In the genomic region with DNA sequence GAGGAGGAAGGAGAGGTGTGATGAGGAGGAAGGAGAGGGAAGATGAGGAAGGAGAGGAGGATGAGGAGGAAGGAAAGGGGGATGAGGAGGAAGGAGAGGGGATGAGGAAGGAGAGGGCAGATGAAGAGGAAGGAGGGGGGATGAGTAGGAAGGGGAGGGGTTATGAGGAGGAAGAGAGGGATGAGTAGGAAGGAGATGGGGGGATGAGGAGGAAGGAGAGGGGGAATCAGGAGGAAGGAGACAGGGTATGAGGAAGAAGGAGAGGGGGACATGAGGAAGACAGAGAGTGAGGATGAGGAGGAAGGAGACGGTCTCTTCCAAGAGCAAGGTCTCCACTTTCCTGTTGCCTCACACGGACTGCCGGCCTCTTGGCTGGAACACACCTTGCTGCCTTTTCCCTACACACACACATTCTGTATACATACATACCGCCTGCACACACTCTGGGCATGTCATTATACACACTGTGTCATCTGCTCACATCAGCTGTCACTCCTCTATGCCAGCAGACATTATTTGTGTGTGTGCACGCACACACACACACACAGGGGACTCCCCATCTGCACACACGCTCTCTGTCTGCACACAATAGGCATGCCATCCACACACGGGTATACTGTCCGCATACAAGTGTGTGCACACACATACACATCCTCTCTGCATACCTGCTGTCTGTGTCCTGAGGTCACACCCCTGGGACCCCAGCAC, we compare ENCODE assay signal across 25 cellular contexts. TPM values are rescaled to one million over a fixed set of nuclear protein-coding genes. Genes with fewer than 3 reads are reported as not detected.
DNase-seq lines count a peak whose midpoint lies in the region; ATAC-seq, FAIRE-seq and TF ChIP-seq lines count a peak whose summit lies in the region.
"Had no signal": no experiment of that assay in that cellular context is flagged by ENCODE, and none has a peak within 500 bp of the region (broad histone marks: within the 10 kb centered on the region; RNA-seq: fewer than 3 reads in every experiment).

No MANE protein-coding gene starts in this region.

- no TSS peak for BruUV-seq in K562 (replicated peaks; lab: Mats Ljungman, UMichigan)

- no peak overlapping the region for H3K27ac Mint-ChIP-seq in endodermal cell
- H3K27ac Mint-ChIP-seq: activated CD4-positive, alpha-beta memory T cell treated with anti-CD3 and anti-CD28 coated beads for 36 hours had no signal

- H3K9ac ChIP-seq in K562 (ENCODE audit: insufficient read depth in 1 of 2, low read depth in 2 of 2, low read length in 2 of 2) (no peak overlapping the region), endodermal cell (ENCODE audit: extremely low read depth, low read length, poor library complexity, severe bottlenecking) (no peak overlapping the region)
- H3K9ac ChIP-seq: KMS-11 had no signal

- no peaks in the 10 kb centered on the region for H3K4me1 ChIP-seq in K562 (replicated peaks in 1 of 2; ENCODE audit: control insufficient read depth in 2 of 2, insufficient read depth in 2 of 2, low read length in 2 of 2)
- no peaks in the 10 kb centered on the region for H3K4me1 ChIP-seq in osteoblast (ENCODE audit: insufficient read depth, low read length)
- H3K4me1 ChIP-seq in endodermal cell (ENCODE audit: control insufficient read depth, insufficient read depth, low read length): no peaks in the 10 kb centered on the region
- H3K4me1 ChIP-seq in esophagus squamous epithelium: no peaks in the 10 kb centered on the region
- H3K4me1 ChIP-seq: esophagus muscularis mucosa, transverse colon had no signal

- no peaks in the 10 kb centered on the region for H3K9me3 Mint-ChIP-seq in endodermal cell
- H3K9me3 Mint-ChIP-seq: activated CD4-positive, alpha-beta memory T cell treated with anti-CD3 and anti-CD28 coated beads for 36 hours had no signal

- TF ChIP-seq POLR2A in K562 (conservative IDR thresholded peaks at IDR 0.05): no peak
- no peak for TF ChIP-seq POLR2A in esophagus squamous epithelium (IDR thresholded peaks at IDR 0.05)

- no peak for TF ChIP-seq EP300 in K562 (IDR thresholded peaks at IDR 0.05; ENCODE audit: low read length)

- H3K36me3 ChIP-seq in K562 (ENCODE audit: control insufficient read depth, insufficient read depth, low read length) (no peaks in the 10 kb centered on the region), osteoblast (ENCODE audit: insufficient read depth, low read length) (no peaks in the 10 kb centered on the region), endodermal cell (ENCODE audit: control insufficient read depth, insufficient read depth, low read length) (no peaks in the 10 kb centered on the region), esophagus squamous epithelium (no peaks in the 10 kb centered on the region)
- H3K36me3 ChIP-seq: esophagus muscularis mucosa, transverse colon had no signal

- in situ Hi-C loops in K562 (cut with MboI): no loop called here

- intact Hi-C loops in K562 (cut with micrococcal nuclease) (no loop called here), esophagus squamous epithelium (cut with DNase I) (no loop called here)

- H3K27me3 ChIP-seq in K562 (ENCODE audit: control insufficient read depth in 2 of 2, insufficient read depth in 2 of 2, low read length in 2 of 2) (no peaks in the 10 kb centered on the region; a peak in 1 of 5 replicates), osteoblast (ENCODE audit: insufficient read depth, low read length) (no peaks in the 10 kb centered on the region), endodermal cell (ENCODE audit: control insufficient read depth, insufficient read depth, low read length, poor library complexity, severe bottlenecking) (peaks cover 33% of the 10 kb centered on the region), esophagus squamous epithelium (peaks cover 0 to 32% (median 0%) of the 10 kb centered on the region in 4 donors)
- H3K27me3 ChIP-seq: transverse colon had no signal

- WGBS in K562 (ENCODE audit: insufficient coverage, low coverage, missing lambda C conversion rate): 1% methylated on average over 7 of the region's 8 CpGs
- WGBS in endodermal cell (ENCODE audit: insufficient coverage in 1 of 2, insufficient read length in 1 of 2), 2 experiments: 76 to 86% methylated on average over 3 to 7 of the region's 8 CpGs
- 57 to 60% methylated on average over 8 of the region's 8 CpGs for WGBS in esophagus squamous epithelium, 2 donors

- ATAC-seq in HG03354 (IDR thresholded peaks at IDR 0.05; ENCODE audit: poor library complexity, severe bottlenecking, unreplicated experiment) (peak; percentile 59), K562 (peak; percentile 41)
- ATAC-seq: left colon had no signal

- peaks cover 37% of the 10 kb centered on the region for H3K27me3 Mint-ChIP-seq in endodermal cell (ENCODE audit: insufficient read depth)

- no peak overlapping the region for H3K4me3 Mint-ChIP-seq in endodermal cell
- H3K4me3 Mint-ChIP-seq: activated CD4-positive, alpha-beta memory T cell treated with anti-CD3 and anti-CD28 coated beads for 36 hours had no signal

- H3K4me1 Mint-ChIP-seq in endodermal cell: no peaks in the 10 kb centered on the region

- CTCF ChIA-PET in K562 (lab: Yijun Ruan, JAX; ENCODE audit: low intra/inter-chr PET ratio): no interaction called here

- no peak for TF ChIP-seq RAD21 in K562 (CRISPR knock-in tag; conservative IDR thresholded peaks at IDR 0.05 in 1 of 2, IDR thresholded peaks at IDR 0.05 in 1 of 2)

- H3K9me3 ChIP-seq in K562 (replicated peaks; ENCODE audit: control insufficient read depth, insufficient read depth, low read depth, low read length) (no peaks in the 10 kb centered on the region), osteoblast (ENCODE audit: low read depth, low read length) (no peaks in the 10 kb centered on the region), endodermal cell (ENCODE audit: control insufficient read depth, low read length) (no peaks in the 10 kb centered on the region), esophagus squamous epithelium (no peaks in the 10 kb centered on the region)
- H3K9me3 ChIP-seq: esophagus muscularis mucosa, transverse colon had no signal

- H4K20me1 ChIP-seq in K562 (replicated peaks; ENCODE audit: control insufficient read depth, insufficient read depth, low read length): 0 out of 2 replicates have a peak, but pooled peaks cover 3% of the 10 kb centered on the region
- no peaks in the 10 kb centered on the region for H4K20me1 ChIP-seq in osteoblast (ENCODE audit: insufficient read depth, low read length)

- no peaks in the 10 kb centered on the region for H3K36me3 Mint-ChIP-seq in endodermal cell (ENCODE audit: low read depth)
- H3K36me3 Mint-ChIP-seq: activated CD4-positive, alpha-beta memory T cell treated with anti-CD3 and anti-CD28 coated beads for 36 hours had no signal

- no peak overlapping the region for H3K4me3 ChIP-seq in K562
- no peak overlapping the region for H3K4me3 ChIP-seq in osteoblast (ENCODE audit: insufficient read depth, low read length)
- H3K4me3 ChIP-seq in endodermal cell (ENCODE audit: low read length): no peak overlapping the region
- no peak overlapping the region for H3K4me3 ChIP-seq in esophagus squamous epithelium
- H3K4me3 ChIP-seq: esophagus muscularis mucosa, transverse colon had no signal

- H3K79me2 ChIP-seq in K562 (ENCODE audit: control insufficient read depth, insufficient read depth, low read length) (no peaks in the 10 kb centered on the region), osteoblast (ENCODE audit: insufficient read depth, low read length) (no peaks in the 10 kb centered on the region)

- H3K27ac ChIP-seq in K562 (ENCODE audit: extremely low read depth, low read depth, low read length) (no peak overlapping the region), osteoblast (ENCODE audit: low read depth, low read length) (no peak overlapping the region), endodermal cell (ENCODE audit: low read depth, low read length) (no peak overlapping the region), esophagus squamous epithelium (no peak overlapping the region)
- H3K27ac ChIP-seq: esophagus muscularis mucosa, KMS-11, transverse colon had no signal

- POLR2A ChIA-PET in K562 (lab: Yijun Ruan, JAX): no interaction called here

- FAIRE-seq in K562 (lab: Jason Lieb, UNC): no peak

- H3K4me2 ChIP-seq in K562 (ENCODE audit: insufficient read depth, low read length) (no peak overlapping the region), osteoblast (ENCODE audit: insufficient read depth, low read length) (no peak overlapping the region)
- H3K4me2 ChIP-seq: KMS-11 had no signal

- TF ChIP-seq CTCF in K562 (IDR thresholded peaks at IDR 0.05 in 2 of 3, conservative IDR thresholded peaks at IDR 0.05 in 1 of 3; ENCODE audit: insufficient read depth in 2 of 3, low read depth in 1 of 3, low read length in 3 of 3) (no peak), osteoblast (IDR thresholded peaks at IDR 0.05; ENCODE audit: extremely low read depth, low read depth, low read length) (no peak), endodermal cell (conservative IDR thresholded peaks at IDR 0.05) (no peak), esophagus squamous epithelium (IDR thresholded peaks at IDR 0.05) (no peak)

- no peak overlapping the region for H2AFZ ChIP-seq in K562 (ENCODE audit: low read depth, low read length)
- no peak overlapping the region for H2AFZ ChIP-seq in osteoblast (ENCODE audit: low read length)

- DNase-seq in NCI-H2227 (lab: John Stamatoyannopoulos, UW; ENCODE audit: unreplicated experiment) (peak; percentile 77), NCI-H2227 treated with DMSO at 0.1 percent for 48 hours (lab: John Stamatoyannopoulos, UW) (no peak), K562 (ENCODE audit: extremely low read depth in 1 of 4, low spot score in 3 of 4) (no peak), osteoblast (ENCODE audit: insufficient read length, low spot score, missing footprints) (peak; percentile 58), endodermal cell (no peak), KG1 (lab: John Stamatoyannopoulos, UW) (no peak), esophagus squamous epithelium (lab: John Stamatoyannopoulos, UW) (no peak)
- DNase-seq: activated CD4-positive, alpha-beta memory T cell treated with anti-CD3 and anti-CD28 coated beads for 36 hours; amniotic stem cell; DND-41; H7; left colon; midbrain; NCI-H1105 treated with DMSO at 0.1 percent for 48 hours; NK-92 treated with Interleukin-12 subunit alpha and Interleukin-12 subunit beta, amount 100 ng/mL, for 24 hours; nucleus accumbens; RPMI8226; stimulated activated CD4-positive, alpha-beta T cell treated with anti-CD3 and anti-CD28 coated beads, Interleukin-15, amount 100 ng/mL, for 24 hours; stimulated activated naive CD4-positive, alpha-beta T cell; transverse colon had no signal

- no peaks in the 10 kb centered on the region for H3K9me1 ChIP-seq in K562 (ENCODE audit: control insufficient read depth, insufficient read depth, low read length)

RNA-seq across cellular contexts. Expression of a gene that starts 11.1 kb away (rescaled TPM):
- not detected in 2 replicates for total RNA-seq in K562 (2011; cell fraction: chromatin; rRNA removed; ENCODE audit: low replicate concordance)
- total RNA-seq in K562 (2011; cell fraction: nucleolus; rRNA removed): not detected in 2 replicates
- not detected in 2 replicates for total RNA-seq in K562 (2011; cell fraction: nucleoplasm; rRNA removed)
- total RNA-seq in K562 (2014; rRNA removed) (not detected in 2 replicates), K562 (2014; rRNA removed; fragmentation: Illumina TruSeq; extraction: Trizol) (not detected in 2 replicates), K562 (2015; rRNA removed; fragmentation: Illumina TruSeq; extraction: Trizol) (not detected in 2 replicates), K562 (2021) (not detected in 2 replicates), osteoblast (not detected in 2 replicates), endodermal cell (under 1 TPM in 1 of 2 donors, not detected in 1; 0.18 TPM), esophagus squamous epithelium (not detected)
- polyA plus RNA-seq in K562 (2011; rRNA removed) (not detected in 2 replicates), K562 (2014; fragmentation: Illumina TruSeq; extraction: Trizol) (not detected in 2 replicates), K562 (2014; fragmentation: Nextera tagmentation; extraction: Ambion mirVana) (not detected), K562 (2014; rRNA removed) (not detected in 2 replicates)
- polyA plus RNA-seq in K562 (2011; cell fraction: cytosol; rRNA removed): not detected in 2 replicates
- not detected in 2 replicates for polyA plus RNA-seq in K562 (2011; cell fraction: nucleus; rRNA removed)
- polyA plus RNA-seq in K562 (2012): not detected in 2 replicates
- polyA minus RNA-seq in K562 (2011; rRNA and poly(A)+ RNA removed): not detected in 2 replicates
- not detected in 2 replicates for polyA minus RNA-seq in K562 (2011; cell fraction: cytosol; rRNA and poly(A)+ RNA removed)
- polyA minus RNA-seq in K562 (2011; cell fraction: nucleus; rRNA and poly(A)+ RNA removed): not detected in 2 replicates
- polyA plus RNA-seq in endodermal cell (2013, experiment 1 of 2): 1.0 TPM
- 1.5 TPM for polyA plus RNA-seq in endodermal cell (2013, experiment 2 of 2)
- total RNA-seq: activated CD4-positive, alpha-beta memory T cell treated with anti-CD3 and anti-CD28 coated beads for 36 hours; cardiac septum; glomerular endothelial cell; left colon; transverse colon had no signal

Comparison
In these comparisons a context has a peak if more than half of its experiments do, and no peak if none do; other contexts are left out.
1. DNase-seq: peak in NCI-H2227 (single experiment) and osteoblast (single experiment); none in NCI-H2227 treated with DMSO at 0.1 percent for 48 hours (single experiment), K562 (0 of 4), endodermal cell (single experiment), KG1 (single experiment) and esophagus squamous epithelium (single experiment).